ENCODE assay signal across 11 cellular contexts in genomic region chr4:175946472-175947116, GRCh38.
DNase-seq lines count a peak whose midpoint lies in the region; ATAC-seq and TF ChIP-seq lines count a peak whose summit lies in the region.
"Had no signal": no experiment of that assay in that cellular context is flagged by ENCODE, and none has a peak within 500 bp of the region (broad histone marks: within the 10 kb centered on the region; RNA-seq: fewer than 3 reads in every experiment).

No MANE protein-coding gene starts in this region.

- no peaks in the 10 kb centered on the region for H3K9me3 ChIP-seq in osteoblast (ENCODE audit: low read depth, low read length)
- H3K9me3 ChIP-seq: tibial artery had no signal

- ATAC-seq in HG03139 (IDR thresholded peaks at IDR 0.05; ENCODE audit: unreplicated experiment): no peak

- TF ChIP-seq CTCF in cardiac fibroblast (IDR thresholded peaks at IDR 0.05; ENCODE audit: low read depth, low read length) (no peak), osteoblast (IDR thresholded peaks at IDR 0.05; ENCODE audit: extremely low read depth, low read depth, low read length) (no peak)

- no peak overlapping the region for H3K27ac ChIP-seq in osteoblast (ENCODE audit: low read depth, low read length)
- H3K27ac ChIP-seq: tibial artery had no signal

- peak overlapping the region; percentile 67 for H3K4me2 ChIP-seq in osteoblast (ENCODE audit: insufficient read depth, low read length)

- H4K20me1 ChIP-seq in osteoblast (ENCODE audit: insufficient read depth, low read length): no peaks in the 10 kb centered on the region

- H3K27me3 ChIP-seq in osteoblast (ENCODE audit: insufficient read depth, low read length): no peaks in the 10 kb centered on the region
- H3K27me3 ChIP-seq: tibial artery had no signal

- H3K4me3 ChIP-seq in cardiac fibroblast (replicated peaks in 1 of 2; ENCODE audit: low read depth in 2 of 2, low read length in 2 of 2): no peak overlapping the region
- peak overlapping the region; percentile 40 for H3K4me3 ChIP-seq in osteoblast (ENCODE audit: insufficient read depth, low read length)

- DNase-seq in NOMO-1 (lab: John Stamatoyannopoulos, UW; ENCODE audit: unreplicated experiment in 2 of 2) (peak; percentile 0 to 26), NOMO-1 treated with dmso at 0.1 percent for 144 hours (lab: John Stamatoyannopoulos, UW; ENCODE audit: unreplicated experiment) (no peak), Kasumi-1 (lab: John Stamatoyannopoulos, UW) (peak; percentile 40 to 63), cardiac fibroblast (ENCODE audit: low read depth in 2 of 2) (peak; percentile 22 to 55), osteoblast (ENCODE audit: insufficient read length, low spot score, missing footprints) (no peak), cerebellum (ENCODE audit: low spot score) (no peak), T-helper 9 cell (no peak)
- DNase-seq: endodermal cell, NCI-H526 treated with DMSO at 0.1 percent for 48 hours, tibial artery had no signal

- no peaks in the 10 kb centered on the region for H3K36me3 ChIP-seq in osteoblast (ENCODE audit: insufficient read depth, low read length)
- H3K36me3 ChIP-seq: tibial artery had no signal

- peaks cover 6% of the 10 kb centered on the region for H3K4me1 ChIP-seq in osteoblast (ENCODE audit: insufficient read depth, low read length)
- H3K4me1 ChIP-seq: tibial artery had no signal

- no peaks in the 10 kb centered on the region for H3K79me2 ChIP-seq in osteoblast (ENCODE audit: insufficient read depth, low read length)

- peak overlapping the region; percentile 87 for H2AFZ ChIP-seq in osteoblast (ENCODE audit: low read length)

Comparison
In these comparisons a context has a peak if more than half of its experiments do, and no peak if none do; other contexts are left out.
1. DNase-seq: peak in NOMO-1 (2 of 2), Kasumi-1 (2 of 2) and cardiac fibroblast (2 of 2); none in NOMO-1 treated with dmso at 0.1 percent for 144 hours (single experiment), osteoblast (single experiment), cerebellum (single experiment) and T-helper 9 cell (single experiment).